Comparison of ENCODE assay signal across 3 cellular contexts in the genomic region with DNA sequence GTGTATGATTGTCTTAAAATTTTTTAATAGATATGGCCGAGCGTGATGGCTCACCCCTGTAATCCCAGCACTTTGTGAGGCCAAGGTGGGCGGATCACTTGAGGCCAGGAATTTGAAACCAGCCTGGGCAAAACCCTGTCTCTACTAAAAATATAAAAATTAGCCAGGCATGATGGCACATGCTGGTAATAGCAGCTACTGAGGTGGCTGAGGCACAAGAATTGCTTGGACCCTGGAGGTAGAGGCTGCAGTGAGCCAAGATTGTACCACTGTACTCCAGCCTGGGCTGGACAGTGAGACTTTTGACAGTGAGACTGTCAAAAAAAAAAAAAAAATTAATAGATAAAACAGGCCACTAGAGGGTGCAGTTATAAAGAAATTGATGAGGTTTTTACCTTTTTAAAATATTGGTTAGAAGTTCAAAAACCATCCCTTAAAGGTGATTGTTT.
A peak's percentile ranks its signal among the peaks of the same experiment; 100 is the strongest.
TF ChIP-seq lines count a peak whose summit lies in the region.

No MANE protein-coding gene starts in this region.

TF ChIP-seq in HCT116, 20 proteins besides CTCF, POLR2A, EP300 and RAD21:
- TF ChIP-seq FOSL1 (IDR thresholded peaks at IDR 0.05; ENCODE audit: low read depth) = no peak
- no peak for TF ChIP-seq SP1 (IDR thresholded peaks at IDR 0.05; ENCODE audit: low read depth)

TF ChIP-seq in WTC11, 78 proteins besides CTCF, POLR2A, EP300 and RAD21 (continues in another document):
- TF ChIP-seq TEAD4 (CRISPR knock-in tag; IDR thresholded peaks at IDR 0.05) = no peak
- no peak for TF ChIP-seq ETV6 (CRISPR knock-in tag; IDR thresholded peaks at IDR 0.05)
- no peak for TF ChIP-seq ZNF416 (CRISPR knock-in tag; IDR thresholded peaks at IDR 0.05)
- TF ChIP-seq, protein P1, sequence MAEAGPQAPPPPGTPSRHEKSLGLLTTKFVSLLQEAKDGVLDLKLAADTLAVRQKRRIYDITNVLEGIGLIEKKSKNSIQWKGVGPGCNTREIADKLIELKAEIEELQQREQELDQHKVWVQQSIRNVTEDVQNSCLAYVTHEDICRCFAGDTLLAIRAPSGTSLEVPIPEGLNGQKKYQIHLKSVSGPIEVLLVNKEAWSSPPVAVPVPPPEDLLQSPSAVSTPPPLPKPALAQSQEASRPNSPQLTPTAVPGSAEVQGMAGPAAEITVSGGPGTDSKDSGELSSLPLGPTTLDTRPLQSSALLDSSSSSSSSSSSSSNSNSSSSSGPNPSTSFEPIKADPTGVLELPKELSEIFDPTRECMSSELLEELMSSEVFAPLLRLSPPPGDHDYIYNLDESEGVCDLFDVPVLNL (CRISPR knock-in tag; IDR thresholded peaks at IDR 0.05; ENCODE audit: borderline replicate concordance, low read depth) = no peak
- no peak for TF ChIP-seq E2F5 (CRISPR knock-in tag; IDR thresholded peaks at IDR 0.05)
- no peak for TF ChIP-seq HMGA2 (CRISPR knock-in tag; IDR thresholded peaks at IDR 0.05)
- TF ChIP-seq ZNF138 (CRISPR knock-in tag; conservative IDR thresholded peaks at IDR 0.05) = no peak
- no peak for TF ChIP-seq ATF1 (CRISPR knock-in tag; IDR thresholded peaks at IDR 0.05)
- TF ChIP-seq ZBTB21 (CRISPR knock-in tag; IDR thresholded peaks at IDR 0.05; ENCODE audit: borderline replicate concordance) = no peak
- no peak for TF ChIP-seq ZNF532 (CRISPR knock-in tag; IDR thresholded peaks at IDR 0.05; ENCODE audit: borderline replicate concordance)
- TF ChIP-seq IRF2 (CRISPR knock-in tag; IDR thresholded peaks at IDR 0.05; ENCODE audit: borderline replicate concordance, low read depth) = no peak
- TF ChIP-seq, protein P2, sequence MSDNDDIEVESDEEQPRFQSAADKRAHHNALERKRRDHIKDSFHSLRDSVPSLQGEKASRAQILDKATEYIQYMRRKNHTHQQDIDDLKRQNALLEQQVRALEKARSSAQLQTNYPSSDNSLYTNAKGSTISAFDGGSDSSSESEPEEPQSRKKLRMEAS (CRISPR knock-in tag; IDR thresholded peaks at IDR 0.05) = no peak
- no peak for TF ChIP-seq OVOL2 (CRISPR knock-in tag; IDR thresholded peaks at IDR 0.05; ENCODE audit: borderline replicate concordance)
- TF ChIP-seq, protein P3, sequence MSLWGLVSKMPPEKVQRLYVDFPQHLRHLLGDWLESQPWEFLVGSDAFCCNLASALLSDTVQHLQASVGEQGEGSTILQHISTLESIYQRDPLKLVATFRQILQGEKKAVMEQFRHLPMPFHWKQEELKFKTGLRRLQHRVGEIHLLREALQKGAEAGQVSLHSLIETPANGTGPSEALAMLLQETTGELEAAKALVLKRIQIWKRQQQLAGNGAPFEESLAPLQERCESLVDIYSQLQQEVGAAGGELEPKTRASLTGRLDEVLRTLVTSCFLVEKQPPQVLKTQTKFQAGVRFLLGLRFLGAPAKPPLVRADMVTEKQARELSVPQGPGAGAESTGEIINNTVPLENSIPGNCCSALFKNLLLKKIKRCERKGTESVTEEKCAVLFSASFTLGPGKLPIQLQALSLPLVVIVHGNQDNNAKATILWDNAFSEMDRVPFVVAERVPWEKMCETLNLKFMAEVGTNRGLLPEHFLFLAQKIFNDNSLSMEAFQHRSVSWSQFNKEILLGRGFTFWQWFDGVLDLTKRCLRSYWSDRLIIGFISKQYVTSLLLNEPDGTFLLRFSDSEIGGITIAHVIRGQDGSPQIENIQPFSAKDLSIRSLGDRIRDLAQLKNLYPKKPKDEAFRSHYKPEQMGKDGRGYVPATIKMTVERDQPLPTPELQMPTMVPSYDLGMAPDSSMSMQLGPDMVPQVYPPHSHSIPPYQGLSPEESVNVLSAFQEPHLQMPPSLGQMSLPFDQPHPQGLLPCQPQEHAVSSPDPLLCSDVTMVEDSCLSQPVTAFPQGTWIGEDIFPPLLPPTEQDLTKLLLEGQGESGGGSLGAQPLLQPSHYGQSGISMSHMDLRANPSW (CRISPR knock-in tag; conservative IDR thresholded peaks at IDR 0.05; ENCODE audit: low read depth) = no peak
- no peak for TF ChIP-seq PREB (CRISPR knock-in tag; IDR thresholded peaks at IDR 0.05; ENCODE audit: borderline replicate concordance)
- TF ChIP-seq RORB (CRISPR knock-in tag; IDR thresholded peaks at IDR 0.05) = no peak
- no peak for TF ChIP-seq GABPB1 (CRISPR knock-in tag; IDR thresholded peaks at IDR 0.05)

TF ChIP-seq in HepG2, 621 proteins besides CTCF, POLR2A, EP300 and RAD21:
- TF ChIP-seq STAG1 (CRISPR knock-in tag; IDR thresholded peaks at IDR 0.05) = peak; percentile 49; the same call in 1 of the 2 replicates
- TF ChIP-seq ZNF7 (CRISPR knock-in tag; IDR thresholded peaks at IDR 0.05) = no peak
TF ChIP-seq in HepG2: peak in this region for 1.
